Comparison of ENCODE assay signal across 22 cellular contexts in genomic region chr18:23468753-23469459, GRCh38. TPM values are rescaled to one million over a fixed set of nuclear protein-coding genes. Genes with fewer than 3 reads are reported as not detected.
DNase-seq lines count a peak whose midpoint lies in the region; ATAC-seq and TF ChIP-seq lines count a peak whose summit lies in the region.
"Had no signal": no experiment of that assay in that cellular context is flagged by ENCODE, and none has a peak within 500 bp of the region (broad histone marks: within the 10 kb centered on the region; RNA-seq: fewer than 3 reads in every experiment).

No MANE protein-coding gene starts in this region.

- no peaks in the 10 kb centered on the region for H3K9me3 Mint-ChIP-seq in stimulated activated memory B cell treated with anti-CD40 and anti-IgM and Interleukin-4, amounts not matched to agents 10 μg/mL and 1 μg/mL and 100 μg/mL, for 72 hours
- no peaks in the 10 kb centered on the region for H3K9me3 Mint-ChIP-seq in CD8-positive, alpha-beta memory T cell
- H3K9me3 Mint-ChIP-seq: CD4-positive, CD25-positive, alpha-beta regulatory T cell; GM23338 had no signal

- no peaks in the 10 kb centered on the region for H3K4me1 ChIP-seq in left ventricle myocardium inferior
- no peaks in the 10 kb centered on the region for H3K4me1 ChIP-seq in CD8-positive, alpha-beta memory T cell (ENCODE audit: insufficient read depth, low read length)
- H3K4me1 ChIP-seq: A549, HAP-1 had no signal

- POLR2A ChIA-PET in CD8-positive, alpha-beta memory T cell (lab: Charles Lee), result no interaction called here

- no peak overlapping the region for H3K4me3 Mint-ChIP-seq in stimulated activated memory B cell treated with anti-CD40 and anti-IgM and Interleukin-4, amounts not matched to agents 10 μg/mL and 1 μg/mL and 100 μg/mL, for 72 hours
- no peak overlapping the region for H3K4me3 Mint-ChIP-seq in CD8-positive, alpha-beta memory T cell
- H3K4me3 Mint-ChIP-seq: CD4-positive, CD25-positive, alpha-beta regulatory T cell; GM23338 had no signal

- peaks cover 98% of the 10 kb centered on the region for H3K36me3 ChIP-seq in left ventricle myocardium inferior
- peaks cover 68% of the 10 kb centered on the region for H3K36me3 ChIP-seq in CD8-positive, alpha-beta memory T cell (ENCODE audit: insufficient read depth, low read length)

- H3K27me3 Mint-ChIP-seq in stimulated activated memory B cell treated with anti-CD40 and anti-IgM and Interleukin-4, amounts not matched to agents 10 μg/mL and 1 μg/mL and 100 μg/mL, for 72 hours, result no peaks in the 10 kb centered on the region
- no peaks in the 10 kb centered on the region for H3K27me3 Mint-ChIP-seq in CD8-positive, alpha-beta memory T cell
- H3K27me3 Mint-ChIP-seq: CD4-positive, CD25-positive, alpha-beta regulatory T cell had no signal

- DNase-seq in left ventricle myocardium superior (no peak), left ventricle myocardium inferior (no peak), amniotic epithelial cell (ENCODE audit: low read depth) (peak; percentile 53), medulla oblongata (ENCODE audit: extremely low spot score) (peak; percentile 79), EL (no peak)
- DNase-seq in CD8-positive, alpha-beta memory T cell, result no peak
- DNase-seq: CD4-positive, CD25-positive, alpha-beta regulatory T cell; COR-L47; DMS79; IMR-90; NCI-H1105; NCI-H146; NCI-H2029; NCI-H226; NCI-H510A treated with DMSO at 0.1 percent for 48 hours; NCI-H748 treated with DMSO at 0.1 percent for 48 hours had no signal

- no peak overlapping the region for H3K27ac ChIP-seq in left ventricle myocardium inferior (replicated peaks)
- H3K27ac ChIP-seq in CD8-positive, alpha-beta memory T cell (ENCODE audit: low read depth, low read length), result no peak overlapping the region
- H3K27ac ChIP-seq: A549, RWPE1 had no signal

- ATAC-seq in left ventricle myocardium superior (peak; percentile 45), HG03342 (IDR thresholded peaks at IDR 0.05; ENCODE audit: unreplicated experiment) (no peak)
- no peak for ATAC-seq in stimulated activated memory B cell treated with anti-CD40 and anti-IgM and Interleukin-4, amounts not matched to agents 10 μg/mL and 1 μg/mL and 100 μg/mL, for 72 hours
- ATAC-seq: A549, GM23338 had no signal

- no peaks in the 10 kb centered on the region for H3K9me3 ChIP-seq in left ventricle myocardium inferior (replicated peaks)
- H3K9me3 ChIP-seq in CD8-positive, alpha-beta memory T cell (ENCODE audit: low read length), result no peaks in the 10 kb centered on the region
- H3K9me3 ChIP-seq: A549, HAP-1 had no signal

- peaks cover 49% of the 10 kb centered on the region for H3K36me3 Mint-ChIP-seq in stimulated activated memory B cell treated with anti-CD40 and anti-IgM and Interleukin-4, amounts not matched to agents 10 μg/mL and 1 μg/mL and 100 μg/mL, for 72 hours
- H3K36me3 Mint-ChIP-seq in CD8-positive, alpha-beta memory T cell, result peaks cover 4 to 44% (median 18%) of the 10 kb centered on the region in 3 donors

- CTCF ChIA-PET in CD8-positive, alpha-beta memory T cell (lab: Charles Lee), result interaction anchor here (1.4 kb wide), 1 partner anchor 30 kb away, joined by 5 read pairs; no protein-coding TSS in a partner anchor

- intact Hi-C loops in left ventricle myocardium superior (cut with micrococcal nuclease), result no loop called here
- intact Hi-C loops in left ventricle myocardium inferior (cut with micrococcal nuclease), result no loop called here

- H3K27me3 ChIP-seq in left ventricle myocardium inferior (ENCODE audit: low read depth), result no peaks in the 10 kb centered on the region
- H3K27me3 ChIP-seq in CD8-positive, alpha-beta memory T cell (ENCODE audit: insufficient read depth, low read length, poor library complexity, severe bottlenecking), result no peaks in the 10 kb centered on the region

- no peak overlapping the region for H3K4me3 ChIP-seq in left ventricle myocardium inferior
- no peak overlapping the region for H3K4me3 ChIP-seq in CD8-positive, alpha-beta memory T cell (ENCODE audit: low read length)
- H3K4me3 ChIP-seq: A549, GM23338, HAP-1 had no signal

- H3K4me1 Mint-ChIP-seq in stimulated activated memory B cell treated with anti-CD40 and anti-IgM and Interleukin-4, amounts not matched to agents 10 μg/mL and 1 μg/mL and 100 μg/mL, for 72 hours, result peaks cover 6% of the 10 kb centered on the region
- H3K4me1 Mint-ChIP-seq in CD8-positive, alpha-beta memory T cell, result peaks cover 0 to 3% (median 0%) of the 10 kb centered on the region in 3 donors
- H3K4me1 Mint-ChIP-seq: GM23338 had no signal

- H3K27ac Mint-ChIP-seq in stimulated activated memory B cell treated with anti-CD40 and anti-IgM and Interleukin-4, amounts not matched to agents 10 μg/mL and 1 μg/mL and 100 μg/mL, for 72 hours, result peak overlapping the region; percentile 17
- H3K27ac Mint-ChIP-seq in CD8-positive, alpha-beta memory T cell, result peak overlapping the region in 2 of 8 donors; percentile 17 to 92
- H3K27ac Mint-ChIP-seq: GM23338 had no signal

- TF ChIP-seq CTCF in left ventricle myocardium inferior (IDR thresholded peaks at IDR 0.05; ENCODE audit: borderline replicate concordance), result no peak

RNA-seq across cellular contexts. Expression of gene RIOK3, which starts 15.8 kb away (rescaled TPM):
- 54.8 TPM for total RNA-seq in left ventricle myocardium superior
- 60.4 TPM for total RNA-seq in left ventricle myocardium inferior
- total RNA-seq in CD8-positive, alpha-beta memory T cell, result 10 to 100 TPM; 55.3 to 56.4 TPM
- polyA plus RNA-seq in CD8-positive, alpha-beta memory T cell, result 41.6 TPM

RNA-seq across cellular contexts. Expression of gene RMC1, which starts 34.4 kb away (rescaled TPM):
- 12.6 TPM for total RNA-seq in left ventricle myocardium superior
- 14.7 TPM for total RNA-seq in left ventricle myocardium inferior
- total RNA-seq in CD8-positive, alpha-beta memory T cell, result 10 to 100 TPM; 45.5 to 47.7 TPM
- 41.3 TPM for polyA plus RNA-seq in CD8-positive, alpha-beta memory T cell

Comparison
In these comparisons a context has a peak if more than half of its experiments do, and no peak if none do; other contexts are left out.
1. DNase-seq: peak in amniotic epithelial cell (single experiment) and medulla oblongata (single experiment); none in left ventricle myocardium superior (single experiment), left ventricle myocardium inferior (single experiment), CD8-positive, alpha-beta memory T cell (0 of 5) and EL (single experiment).